Comparison of ENCODE assay signal across 13 cellular contexts in genomic region chr12:104503191-104503590, GRCh38.
"Had no signal": no experiment of that assay in that cellular context is flagged by ENCODE, and none has a peak within 500 bp of the region (broad histone marks: within the 10 kb centered on the region; RNA-seq: fewer than 3 reads in every experiment).

No MANE protein-coding gene starts in this region.

- H3K9me3 ChIP-seq: gastrocnemius medialis, heart left ventricle, prostate gland, right lobe of liver, thyroid gland had no signal

- H3K4me1 ChIP-seq: gastrocnemius medialis, prostate gland, right lobe of liver had no signal

- H3K36me3 ChIP-seq: gastrocnemius medialis, heart left ventricle, prostate gland, right lobe of liver, thyroid gland had no signal

- ATAC-seq: activated CD4-positive, CD25-positive, alpha-beta regulatory T cell treated with anti-CD3 and anti-CD28 coated beads, Interleukin-2, amount 50 U/mL, for 24 hours; gastrocnemius medialis; heart left ventricle; right lobe of liver had no signal

- H3K27me3 ChIP-seq: gastrocnemius medialis, heart left ventricle, right lobe of liver, thyroid gland had no signal

- H3K4me3 ChIP-seq: dorsolateral prefrontal cortex, gastrocnemius medialis, heart left ventricle, prostate gland, right lobe of liver, smooth muscle cell, thyroid gland had no signal

- H3K4me2 ChIP-seq: smooth muscle cell had no signal

- DNase-seq: activated CD4-positive, alpha-beta T cell treated with anti-CD3 and anti-CD28 coated beads, Interleukin-2, amount 50 U/mL, for 4 hours; activated CD8-positive, alpha-beta memory T cell treated with anti-CD3 and anti-CD28 coated beads, Interleukin-2, amount 50 U/mL, for 48 hours; activated naive CD4-positive, alpha-beta T cell treated with Interleukin-2 at 50 U/mL for 16 hours; dorsolateral prefrontal cortex; gastrocnemius medialis; heart left ventricle; mesendoderm; right lobe of liver; T1000; thyroid gland had no signal

- H3K27ac ChIP-seq: dorsolateral prefrontal cortex, gastrocnemius medialis, heart left ventricle, prostate gland, right lobe of liver, thyroid gland had no signal
